22 cellular contexts compared by ENCODE assay signal in genomic region chr5:72695659-72696058, GRCh38.
"Had no signal": no experiment of that assay in that cellular context is flagged by ENCODE, and none has a peak within 500 bp of the region (broad histone marks: within the 10 kb centered on the region; RNA-seq: fewer than 3 reads in every experiment).

No MANE protein-coding gene starts in this region.

- H3K36me3 ChIP-seq: esophagus muscularis mucosa, gastroesophageal sphincter, heart left ventricle, left ventricle myocardium inferior, lower lobe of right lung had no signal

- H3K4me1 ChIP-seq: foreskin keratinocyte, gastroesophageal sphincter, heart left ventricle, left ventricle myocardium inferior, lower lobe of right lung had no signal

- H3K79me2 ChIP-seq: hepatocyte had no signal

- DNase-seq: dermis blood vessel endothelial cell; dorsolateral prefrontal cortex; effector CD4-positive, alpha-beta T cell; effector memory CD4-positive, alpha-beta T cell; foreskin keratinocyte; heart left ventricle; hypothalamus; immature natural killer cell; islet precursor cell; kidney; kidney glomerular epithelial cell; left colon; left ventricle myocardium inferior; lower lobe of right lung; mesenchymal stem cell; mucosa of descending colon; naive B cell had no signal

- H3K27me3 ChIP-seq: dorsolateral prefrontal cortex, esophagus muscularis mucosa, gastroesophageal sphincter, hepatocyte had no signal

- H2AFZ ChIP-seq: hepatocyte had no signal

- H3K4me3 ChIP-seq: coronary artery, dorsolateral prefrontal cortex, esophagus muscularis mucosa, gastroesophageal sphincter, heart left ventricle, hepatocyte, left ventricle myocardium inferior, lower lobe of right lung, mucosa of descending colon had no signal

- H3K9me3 ChIP-seq: esophagus muscularis mucosa, gastroesophageal sphincter, heart left ventricle, left ventricle myocardium inferior, lower lobe of right lung, mucosa of descending colon had no signal

- H3K27ac ChIP-seq: coronary artery, dorsolateral prefrontal cortex, esophagus muscularis mucosa, foreskin keratinocyte, gastroesophageal sphincter, heart left ventricle, hepatocyte, left ventricle myocardium inferior, lower lobe of right lung had no signal

- ATAC-seq: foreskin keratinocyte, gastroesophageal sphincter, heart left ventricle, left colon, left lobe of liver, lower lobe of right lung, mucosa of descending colon had no signal

- H3K4me2 ChIP-seq: hepatocyte had no signal
